ENCODE assay signal across 12 cellular contexts in genomic region chrX:106613277-106613676, GRCh38. TPM values are rescaled to one million over a fixed set of nuclear protein-coding genes. Genes with fewer than 3 reads are reported as not detected.
A peak's percentile ranks its signal among the peaks of the same experiment; 100 is the strongest.
DNase-seq lines count a peak whose midpoint lies in the region; ATAC-seq, FAIRE-seq and TF ChIP-seq lines count a peak whose summit lies in the region.
"Had no signal": no experiment of that assay in that cellular context is flagged by ENCODE, and none has a peak within 500 bp of the region (broad histone marks: within the 10 kb centered on the region; RNA-seq: fewer than 3 reads in every experiment).

No MANE protein-coding gene starts in this region.

- ATAC-seq in activated CD8-positive, alpha-beta T cell treated with anti-CD3 and anti-CD28 coated beads, Interleukin-2, amount 10 ng/mL, durations not matched to agents 7 days and 5 days = no peak
- ATAC-seq in gastroesophageal sphincter = no peak
- ATAC-seq: left cardiac atrium had no signal

- H3K27me3 ChIP-seq in left ventricle myocardium inferior (ENCODE audit: low read depth) (no peaks in the 10 kb centered on the region), keratinocyte (ENCODE audit: control insufficient read depth, extremely low read depth, insufficient read depth, low read length) (no peaks in the 10 kb centered on the region), suprapubic skin (no peaks in the 10 kb centered on the region), gastroesophageal sphincter (no peaks in the 10 kb centered on the region)

- H3K27me3 Mint-ChIP-seq in activated CD8-positive, alpha-beta T cell treated with anti-CD3 and anti-CD28 coated beads, Interleukin-2, amount 10 ng/mL, durations not matched to agents 7 days and 5 days (ENCODE audit: low read depth) = no peaks in the 10 kb centered on the region

- no peak overlapping the region for H3K27ac Mint-ChIP-seq in activated CD8-positive, alpha-beta T cell treated with anti-CD3 and anti-CD28 coated beads, Interleukin-2, amount 10 ng/mL, durations not matched to agents 7 days and 5 days
- H3K27ac Mint-ChIP-seq: endodermal cell had no signal

- POLR2A ChIA-PET in activated CD8-positive, alpha-beta T cell treated with anti-CD3 and anti-CD28 coated beads, Interleukin-2, amount 10 ng/mL, durations not matched to agents 7 days and 5 days (lab: Charles Lee) = interaction anchor here (2.1 kb wide), 1 partner anchor 129 kb away, joined by 6 read pairs; no protein-coding TSS in a partner anchor

- H3K4me1 ChIP-seq in left ventricle myocardium inferior (peaks cover 3% of the 10 kb centered on the region), keratinocyte (ENCODE audit: control insufficient read depth, extremely low read depth, insufficient read depth, low read length) (no peaks in the 10 kb centered on the region), suprapubic skin (peaks cover 10% of the 10 kb centered on the region), gastroesophageal sphincter (no peaks in the 10 kb centered on the region)

- H3K9me3 ChIP-seq in left ventricle myocardium inferior (replicated peaks) (no peaks in the 10 kb centered on the region), keratinocyte (ENCODE audit: control insufficient read depth, low read depth, low read length) (no peaks in the 10 kb centered on the region), suprapubic skin (no peaks in the 10 kb centered on the region), gastroesophageal sphincter (no peaks in the 10 kb centered on the region)

- no peaks in the 10 kb centered on the region for H3K9me1 ChIP-seq in keratinocyte (ENCODE audit: control insufficient read depth, extremely low read depth, insufficient read depth, low read length)

- H3K27ac ChIP-seq in left ventricle myocardium inferior (replicated peaks) (no peak overlapping the region), keratinocyte (ENCODE audit: control insufficient read depth, insufficient read depth, low read length) (peak overlapping the region; percentile 15), suprapubic skin (no peak overlapping the region), gastroesophageal sphincter (no peak overlapping the region)

- H3K4me1 Mint-ChIP-seq in activated CD8-positive, alpha-beta T cell treated with anti-CD3 and anti-CD28 coated beads, Interleukin-2, amount 10 ng/mL, durations not matched to agents 7 days and 5 days (ENCODE audit: low read depth) = peaks cover 8% of the 10 kb centered on the region
- H3K4me1 Mint-ChIP-seq: endodermal cell had no signal

- CTCF ChIA-PET in activated CD8-positive, alpha-beta T cell treated with anti-CD3 and anti-CD28 coated beads, Interleukin-2, amount 10 ng/mL, durations not matched to agents 7 days and 5 days (lab: Charles Lee) = interaction anchor here (1.2 to 1.6 kb wide), 2 partner anchors 9 to 132 kb away, joined by 3 to 4 read pairs; no protein-coding TSS in a partner anchor

- TF ChIP-seq CTCF in left ventricle myocardium inferior (IDR thresholded peaks at IDR 0.05; ENCODE audit: borderline replicate concordance) (no peak), keratinocyte (optimal IDR thresholded peaks at IDR 0.05 in 1 of 3, IDR thresholded peaks at IDR 0.05 in 1 of 3, conservative IDR thresholded peaks at IDR 0.05 in 1 of 3; ENCODE audit: extremely low read depth in 1 of 3, insufficient read depth in 2 of 3, low read length in 3 of 3) (no peak), suprapubic skin (IDR thresholded peaks at IDR 0.05) (no peak), gastroesophageal sphincter (IDR thresholded peaks at IDR 0.05) (no peak)

- no peaks in the 10 kb centered on the region for H4K20me1 ChIP-seq in keratinocyte (ENCODE audit: control insufficient read depth, extremely low read depth, insufficient read depth, low read length)

- 36% methylated on average over 4 of the region's 4 CpGs for WGBS in suprapubic skin
- WGBS in gastroesophageal sphincter (ENCODE audit: low coverage in 1 of 2), 2 donors = 11 to 13% methylated on average over 2 to 4 of the region's 4 CpGs

- H3K79me2 ChIP-seq in keratinocyte (ENCODE audit: control insufficient read depth, insufficient read depth, low read length) = peaks cover 4% of the 10 kb centered on the region

- H3K36me3 Mint-ChIP-seq in activated CD8-positive, alpha-beta T cell treated with anti-CD3 and anti-CD28 coated beads, Interleukin-2, amount 10 ng/mL, durations not matched to agents 7 days and 5 days (ENCODE audit: low read depth) = no peaks in the 10 kb centered on the region

- H3K36me3 ChIP-seq in left ventricle myocardium inferior = no peaks in the 10 kb centered on the region
- H3K36me3 ChIP-seq in keratinocyte (ENCODE audit: control insufficient read depth in 2 of 2, extremely low read depth in 1 of 2, insufficient read depth in 2 of 2, low read length in 2 of 2) = no peaks in the 10 kb centered on the region
- no peaks in the 10 kb centered on the region for H3K36me3 ChIP-seq in suprapubic skin
- no peaks in the 10 kb centered on the region for H3K36me3 ChIP-seq in gastroesophageal sphincter

- H3K4me2 ChIP-seq in keratinocyte (ENCODE audit: control insufficient read depth, extremely low read depth, insufficient read depth, low read depth, low read length) = peak overlapping the region; percentile 74

- peak overlapping the region; percentile 83 for H3K4me3 Mint-ChIP-seq in activated CD8-positive, alpha-beta T cell treated with anti-CD3 and anti-CD28 coated beads, Interleukin-2, amount 10 ng/mL, durations not matched to agents 7 days and 5 days
- H3K4me3 Mint-ChIP-seq: endodermal cell had no signal

- dilution Hi-C loops in keratinocyte (cut with MboI; ENCODE audit: extremely low pct_ligation_motif_present, low sequenced_read_pairs) = no loop called here

- TF ChIP-seq EP300 in suprapubic skin (IDR thresholded peaks at IDR 0.05) (no peak), gastroesophageal sphincter (IDR thresholded peaks at IDR 0.05) (no peak)

- H3K9me3 Mint-ChIP-seq in activated CD8-positive, alpha-beta T cell treated with anti-CD3 and anti-CD28 coated beads, Interleukin-2, amount 10 ng/mL, durations not matched to agents 7 days and 5 days (ENCODE audit: insufficient read depth) = no peaks in the 10 kb centered on the region

- H3K9ac ChIP-seq in keratinocyte (ENCODE audit: control insufficient read depth, extremely low read depth, insufficient read depth, low read length) = peak overlapping the region; percentile 75

- DNase-seq in left ventricle myocardium inferior = no peak
- DNase-seq in cardiac septum (ENCODE audit: low spot score) = no peak
- DNase-seq in activated CD8-positive, alpha-beta T cell treated with anti-CD3 and anti-CD28 coated beads, Interleukin-2, amount 10 ng/mL, durations not matched to agents 7 days and 5 days = no peak
- DNase-seq in keratinocyte (ENCODE audit: low read depth, low spot score) = no peak
- DNase-seq in suprapubic skin (ENCODE audit: low spot score in 2 of 2) = no peak
- no peak for DNase-seq in frontal cortex (ENCODE audit: low spot score in 2 of 2)
- DNase-seq in hippocampal formation (lab: John Stamatoyannopoulos, UW) = no peak
- DNase-seq: endodermal cell, GOT3, left cardiac atrium, NCI-H2081 had no signal

- H3K4me3 ChIP-seq in left ventricle myocardium inferior = peak overlapping the region; percentile 64
- peak overlapping the region in 2 of 3 experiments; percentile 69 to 85 for H3K4me3 ChIP-seq in keratinocyte (ENCODE audit: control insufficient read depth in 2 of 3, extremely low read depth in 1 of 3, insufficient read depth in 2 of 3, low read depth in 1 of 3, low read length in 3 of 3)
- peak overlapping the region; percentile 54 for H3K4me3 ChIP-seq in suprapubic skin
- no peak overlapping the region for H3K4me3 ChIP-seq in gastroesophageal sphincter

- TF ChIP-seq POLR2A in suprapubic skin (IDR thresholded peaks at IDR 0.05) = no peak
- TF ChIP-seq POLR2A in gastroesophageal sphincter (IDR thresholded peaks at IDR 0.05) = no peak

- no peak overlapping the region for H2AFZ ChIP-seq in keratinocyte (ENCODE audit: control insufficient read depth, low read length)

- no peak for FAIRE-seq in keratinocyte (lab: Jason Lieb, UNC)
- no peak for FAIRE-seq in frontal cortex (lab: Jason Lieb, UNC)

- intact Hi-C loops in left ventricle myocardium inferior (cut with micrococcal nuclease) = no loop called here
- intact Hi-C loops in cardiac septum (cut with DNase I) = no loop called here

RNA-seq across cellular contexts. Expression of gene RADX, which starts 1.5 kb away (rescaled TPM):
- total RNA-seq in left ventricle myocardium inferior = 2.3 TPM
- total RNA-seq in cardiac septum = 1.0 TPM
- 1 to 10 TPM; 3.6 to 4.3 TPM for total RNA-seq in activated CD8-positive, alpha-beta T cell treated with anti-CD3 and anti-CD28 coated beads, Interleukin-2, amount 10 ng/mL, durations not matched to agents 7 days and 5 days
- 2.2 to 6.3 TPM (median 3.6 TPM) in 3 replicates for polyA plus RNA-seq in keratinocyte
- polyA plus RNA-seq in keratinocyte (2011; ENCODE audit: low read depth) = 2.0 TPM
- 0.94 and 2.2 TPM in 2 replicates for polyA plus RNA-seq in keratinocyte (2011; cell fraction: cytosol; rRNA removed)
- polyA plus RNA-seq in keratinocyte (2011; cell fraction: nucleus; rRNA removed) = 4.8 and 7.0 TPM in 2 replicates
- 1.3 and 3.0 TPM in 2 replicates for polyA plus RNA-seq in keratinocyte (2012; ENCODE audit: low replicate concordance)
- 1.1 to 4.3 TPM (median 1.4 TPM) in 3 replicates for polyA minus RNA-seq in keratinocyte
- polyA minus RNA-seq in keratinocyte (2011; cell fraction: cytosol; rRNA and poly(A)+ RNA removed) = 1.2 TPM
- 1.7 and 2.0 TPM in 2 replicates for polyA minus RNA-seq in keratinocyte (2011; cell fraction: nucleus; rRNA and poly(A)+ RNA removed)
- total RNA-seq in suprapubic skin = 10 to 100 TPM in 1 of 4 donors, 1 to 10 TPM in 3; 1.6 to 34.0 (median 5.3) TPM
- 9.4 TPM for total RNA-seq in frontal cortex
- total RNA-seq in gastroesophageal sphincter = 1 to 10 TPM in 2 of 4 donors, under 1 TPM in 2; 0.62 to 2.4 (median 0.86) TPM

Comparison
In these comparisons a context has a peak if more than half of its experiments do, and no peak if none do; other contexts are left out.
1. H3K4me3 ChIP-seq: peak in left ventricle myocardium inferior (single experiment), keratinocyte (2 of 3) and suprapubic skin (single experiment); none in gastroesophageal sphincter (0 of 2).